ENCODE assay signal across 10 cellular contexts in genomic region chr1:30887485-30888315, GRCh38. TPM values are rescaled to one million over a fixed set of nuclear protein-coding genes. Genes with fewer than 3 reads are reported as not detected.
DNase-seq lines count a peak whose midpoint lies in the region; ATAC-seq and TF ChIP-seq lines count a peak whose summit lies in the region.
"Had no signal": no experiment of that assay in that cellular context is flagged by ENCODE, and none has a peak within 500 bp of the region (broad histone marks: within the 10 kb centered on the region; RNA-seq: fewer than 3 reads in every experiment).

No MANE protein-coding gene starts in this region.

- DNase-seq in Daoy (ENCODE audit: low read depth), result peak; percentile 44
- DNase-seq in SJCRH30, result peak; percentile 57 to 67
- peak; percentile 31 for DNase-seq in fibroblast of pulmonary artery (ENCODE audit: low read depth)
- no peak for DNase-seq in progenitor cell of endocrine pancreas (ENCODE audit: low spot score, unreplicated experiment)
- no peak for DNase-seq in epidermal melanocyte (ENCODE audit: insufficient read length, low spot score)
- DNase-seq in left lobe of liver (ENCODE audit: low spot score), result no peak
- no peak for DNase-seq in stimulated activated CD4-positive, alpha-beta T cell treated with anti-CD3 and anti-CD28 coated beads, Interleukin-4, amount 100 ng/mL, for 4 hours
- no peak for DNase-seq in NCI-H1092 treated with DMSO at 0.1 percent for 48 hours (lab: John Stamatoyannopoulos, UW)
- DNase-seq: activated CD8-positive, alpha-beta T cell treated with anti-CD3 and anti-CD28 coated beads for 36 hours; dermis blood vessel endothelial cell had no signal

- H3K4me1 Mint-ChIP-seq in progenitor cell of endocrine pancreas (ENCODE audit: low read depth), result peaks cover 4% of the 10 kb centered on the region

- peaks cover 64% of the 10 kb centered on the region for H3K4me1 ChIP-seq in SJCRH30

- TF ChIP-seq CTCF in fibroblast of pulmonary artery (IDR thresholded peaks at IDR 0.05; ENCODE audit: low read length, missing control alignments) (no peak), progenitor cell of endocrine pancreas (IDR thresholded peaks at IDR 0.05; ENCODE audit: unreplicated experiment) (no peak)

- H3K27me3 ChIP-seq in SJCRH30, result no peaks in the 10 kb centered on the region

- H3K27ac ChIP-seq in SJCRH30, result peak overlapping the region; percentile 92

- H3K27ac Mint-ChIP-seq in progenitor cell of endocrine pancreas, result peak overlapping the region; percentile 21
- H3K27ac Mint-ChIP-seq: activated CD8-positive, alpha-beta T cell treated with anti-CD3 and anti-CD28 coated beads for 36 hours had no signal

- H3K4me3 Mint-ChIP-seq in progenitor cell of endocrine pancreas (ENCODE audit: low read depth), result no peak overlapping the region
- H3K4me3 Mint-ChIP-seq: activated CD8-positive, alpha-beta T cell treated with anti-CD3 and anti-CD28 coated beads for 36 hours had no signal

- H3K4me3 ChIP-seq in SJCRH30, result no peak overlapping the region
- no peak overlapping the region for H3K4me3 ChIP-seq in fibroblast of pulmonary artery (replicated peaks; ENCODE audit: low read depth, low read length)

- H3K36me3 Mint-ChIP-seq in progenitor cell of endocrine pancreas (ENCODE audit: insufficient read depth), result no peaks in the 10 kb centered on the region

- H3K27me3 Mint-ChIP-seq in progenitor cell of endocrine pancreas, result no peaks in the 10 kb centered on the region

- H3K9me3 ChIP-seq in SJCRH30 (replicated peaks), result no peaks in the 10 kb centered on the region

- H3K36me3 ChIP-seq in SJCRH30, result no peaks in the 10 kb centered on the region

- ATAC-seq in left lobe of liver, result no peak
- ATAC-seq: activated CD8-positive, alpha-beta T cell treated with anti-CD3 and anti-CD28 coated beads for 36 hours had no signal

- no peaks in the 10 kb centered on the region for H3K9me3 Mint-ChIP-seq in progenitor cell of endocrine pancreas (ENCODE audit: low read depth)
- H3K9me3 Mint-ChIP-seq: activated CD8-positive, alpha-beta T cell treated with anti-CD3 and anti-CD28 coated beads for 36 hours had no signal

RNA-seq across cellular contexts. Expression of gene SDC3, which starts 20.9 kb away (rescaled TPM):
- 32.3 and 53.2 TPM in 2 replicates for total RNA-seq in Daoy (2014; rRNA removed; shearing (Covaris generic))
- total RNA-seq in SJCRH30 (2014; rRNA removed; shearing (Covaris generic)), result 201 and 210 TPM in 2 replicates
- 33.7 and 38.3 TPM in 2 replicates for total RNA-seq in progenitor cell of endocrine pancreas
- total RNA-seq in left lobe of liver, result 17.1 TPM

Comparison
In these comparisons a context has a peak if more than half of its experiments do, and no peak if none do; other contexts are left out.
1. DNase-seq: peak in Daoy (single experiment), SJCRH30 (2 of 2) and fibroblast of pulmonary artery (single experiment); none in progenitor cell of endocrine pancreas (single experiment), epidermal melanocyte (single experiment), left lobe of liver (single experiment), stimulated activated CD4-positive, alpha-beta T cell treated with anti-CD3 and anti-CD28 coated beads, Interleukin-4, amount 100 ng/mL, for 4 hours (0 of 2) and NCI-H1092 treated with DMSO at 0.1 percent for 48 hours (single experiment).